In the genomic region with DNA sequence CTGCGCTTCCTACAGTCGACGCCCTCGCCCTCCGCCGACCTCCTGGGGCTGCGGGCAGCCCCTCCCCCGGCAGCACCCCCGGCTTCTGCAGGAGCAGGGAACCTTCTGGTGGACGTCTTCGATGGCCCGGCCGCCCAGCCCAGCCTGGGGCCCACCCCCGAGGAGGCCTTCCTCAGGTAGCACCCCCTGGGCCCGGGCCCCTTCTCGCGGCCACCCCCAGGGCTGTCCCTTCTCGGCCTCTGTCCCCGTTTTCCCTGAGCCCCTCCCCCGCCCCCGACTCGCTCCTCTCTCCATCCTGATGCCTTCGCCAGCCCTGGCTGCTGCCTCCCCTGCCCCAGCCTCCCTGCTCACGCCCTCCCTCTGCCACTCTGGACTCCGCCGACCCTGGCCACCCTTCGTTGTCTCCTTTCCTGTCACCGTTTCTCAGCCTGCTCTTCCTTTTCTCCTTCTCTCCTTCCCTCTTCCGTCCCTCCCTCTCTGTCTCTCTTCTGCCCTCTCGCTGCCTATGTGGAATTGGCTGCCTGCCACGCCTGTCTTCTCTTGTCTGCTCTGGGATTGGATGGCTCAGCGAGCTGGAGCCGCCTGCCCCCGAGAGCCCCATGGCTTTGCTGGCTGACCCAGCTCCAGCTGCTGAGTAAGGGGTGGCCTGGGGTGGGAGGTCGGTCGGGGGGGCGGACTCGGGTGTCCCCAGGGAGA, we compare ENCODE assay signal across 8 cellular contexts. TPM values are rescaled to one million over a fixed set of nuclear protein-coding genes. Genes with fewer than 3 reads are reported as not detected.
DNase-seq lines count a peak whose midpoint lies in the region; ATAC-seq and TF ChIP-seq lines count a peak whose summit lies in the region.

No MANE protein-coding gene starts in this region.

- H3K9me3 ChIP-seq in suprapubic skin, result no peaks in the 10 kb centered on the region

- WGBS in suprapubic skin, result 65% methylated on average over 30 of the region's 38 CpGs

- H3K4me3 ChIP-seq in suprapubic skin, result peak overlapping the region; percentile 37

- TF ChIP-seq CTCF in suprapubic skin (IDR thresholded peaks at IDR 0.05), result no peak

- DNase-seq in Ammon's horn (ENCODE audit: low spot score) (peak; percentile 97), NCI-H2196 (lab: John Stamatoyannopoulos, UW; ENCODE audit: unreplicated experiment) (peak; percentile 94), cerebellar cortex (ENCODE audit: low spot score) (peak; percentile 97), kidney tubule cell (ENCODE audit: low spot score) (peak; percentile 76), suprapubic skin (ENCODE audit: low spot score in 2 of 2) (peak; percentile 90 to 94)
- DNase-seq in effector CD4-positive, alpha-beta T cell, result no peak
- DNase-seq in activated CD4-positive, CD25-positive, alpha-beta regulatory T cell (lab: John Stamatoyannopoulos, UW), result no peak

- no peak for TF ChIP-seq POLR2A in suprapubic skin (IDR thresholded peaks at IDR 0.05)

- H3K27me3 ChIP-seq in suprapubic skin, result no peaks in the 10 kb centered on the region

- ATAC-seq in HG03045 (IDR thresholded peaks at IDR 0.05; ENCODE audit: unreplicated experiment), result no peak

- no peak overlapping the region for H3K27ac ChIP-seq in suprapubic skin

- H3K4me1 ChIP-seq in suprapubic skin, result no peaks in the 10 kb centered on the region

- TF ChIP-seq EP300 in suprapubic skin (IDR thresholded peaks at IDR 0.05), result no peak

- peaks cover 84% of the 10 kb centered on the region for H3K36me3 ChIP-seq in suprapubic skin

RNA-seq across cellular contexts. Expression of a gene that starts 11.0 kb away (rescaled TPM):
- 10 to 100 TPM in 3 of 4 donors, 1 to 10 TPM in 1; 9.4 to 24.2 (median 14.4) TPM for total RNA-seq in suprapubic skin

RNA-seq across cellular contexts. Expression of a gene that starts 16.0 kb away (rescaled TPM):
- total RNA-seq in suprapubic skin, result 10 to 100 TPM; 32.2 to 60.3 (median 40.8) TPM

RNA-seq across cellular contexts. Expression of a gene that starts 35.3 kb away (rescaled TPM):
- 100 to 1,000 TPM in 1 of 4 donors, 10 to 100 TPM in 3; 78.1 to 101 (median 93.4) TPM for total RNA-seq in suprapubic skin

RNA-seq across cellular contexts. Expression of a gene that starts 39.0 kb away (rescaled TPM):
- 1 to 10 TPM in 2 of 4 donors, not detected in 2; 1.7 to 2.5 TPM for total RNA-seq in suprapubic skin

RNA-seq across cellular contexts. Expression of a gene that starts 48.8 kb away (rescaled TPM):
- 100 to 1,000 TPM in 1 of 4 donors, 10 to 100 TPM in 3; 82.2 to 147 (median 91.2) TPM for total RNA-seq in suprapubic skin

Comparison
In these comparisons a context has a peak if more than half of its experiments do, and no peak if none do; other contexts are left out.
1. DNase-seq: peak in Ammon's horn (single experiment), NCI-H2196 (single experiment), cerebellar cortex (single experiment), kidney tubule cell (single experiment) and suprapubic skin (2 of 2); none in effector CD4-positive, alpha-beta T cell (single experiment) and activated CD4-positive, CD25-positive, alpha-beta regulatory T cell (0 of 4).